Comparison of ENCODE assay signal across 8 cellular contexts in the genomic region with DNA sequence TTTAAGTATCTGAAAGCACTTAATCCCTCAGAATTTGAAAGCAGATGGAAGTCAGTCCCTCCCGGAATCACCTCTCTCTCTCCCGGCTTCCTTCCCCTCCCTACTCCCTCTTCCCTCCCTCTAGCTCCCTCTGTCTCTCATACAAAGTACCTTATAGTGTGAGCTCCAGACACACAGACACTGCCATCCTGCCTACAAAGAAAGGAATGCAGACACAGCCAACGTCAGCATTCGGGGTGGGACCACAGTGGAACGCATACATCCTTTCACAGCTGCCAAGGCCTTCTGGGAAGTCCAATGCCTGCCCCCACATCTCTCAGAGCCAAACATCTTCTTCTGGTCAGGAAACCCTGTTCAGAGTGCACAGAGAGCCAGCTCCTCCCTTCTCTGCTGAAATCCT. TPM values are rescaled to one million over a fixed set of nuclear protein-coding genes. Genes with fewer than 3 reads are reported as not detected.
DNase-seq lines count a peak whose midpoint lies in the region; ATAC-seq and TF ChIP-seq lines count a peak whose summit lies in the region.

No MANE protein-coding gene starts in this region.

- peak; percentile 30 for TF ChIP-seq CTCF in smooth muscle cell (IDR thresholded peaks at IDR 0.05; ENCODE audit: borderline replicate concordance, insufficient read depth, poor library complexity, severe bottlenecking)

- H3K79me2 ChIP-seq in smooth muscle cell (ENCODE audit: low read depth), result peaks cover 26% of the 10 kb centered on the region

- peak; percentile 97 for DNase-seq in ACHN
- DNase-seq in T47D (ENCODE audit: low read depth in 1 of 2, low spot score in 1 of 2), result peak; percentile 38 to 93
- peak; percentile 51 for DNase-seq in inferior parietal cortex (ENCODE audit: extremely low spot score)
- DNase-seq in smooth muscle cell (lab: John Stamatoyannopoulos, UW; ENCODE audit: unreplicated experiment), result peak; percentile 23
- no peak for DNase-seq in MV-4-11 (lab: John Stamatoyannopoulos, UW)

- peaks cover 31% of the 10 kb centered on the region for H3K4me1 ChIP-seq in smooth muscle cell (ENCODE audit: low read depth)

- TF ChIP-seq RAD21 in Ishikawa (IDR thresholded peaks at IDR 0.05; ENCODE audit: low read depth), result peak; percentile 6; the same call in 1 of the 2 replicates

- H3K36me3 ChIP-seq in smooth muscle cell (ENCODE audit: low read depth), result no peaks in the 10 kb centered on the region

- 0% methylated on average over 5 of the region's 5 CpGs for WGBS in smooth muscle cell (ENCODE audit: low lambda C conversion rate)

- in situ Hi-C loops in ACHN (cut with HindIII; ENCODE audit: low pct_ligation_motif_present, low pct_unique_long_range_greater_than_20kb, low sequenced_read_pairs), result no loop called here
- in situ Hi-C loops in T47D (cut with HindIII; ENCODE audit: low pct_unique_long_range_greater_than_20kb, low sequenced_read_pairs), result no loop called here

- H3K27me3 ChIP-seq in smooth muscle cell (ENCODE audit: low read depth), result no peaks in the 10 kb centered on the region

- peaks cover 14% of the 10 kb centered on the region for H4K20me1 ChIP-seq in smooth muscle cell (ENCODE audit: low read depth)

- H3K4me3 ChIP-seq in smooth muscle cell, result no peak overlapping the region

- peak overlapping the region; percentile 73 for H3K4me2 ChIP-seq in smooth muscle cell

- peaks cover 61% of the 10 kb centered on the region for H3F3A ChIP-seq in smooth muscle cell (ENCODE audit: low read depth)

- H2AFZ ChIP-seq in smooth muscle cell (ENCODE audit: low read depth), result no peak overlapping the region

- peak overlapping the region; percentile 76 for H3K9ac ChIP-seq in smooth muscle cell (ENCODE audit: low read depth)

- peak overlapping the region; percentile 90 for H3K27ac ChIP-seq in smooth muscle cell (ENCODE audit: low read depth)

- TF ChIP-seq EP300 in Ishikawa (IDR thresholded peaks at IDR 0.05; ENCODE audit: borderline replicate concordance), result no peak

- ATAC-seq in HG03045 (IDR thresholded peaks at IDR 0.05; ENCODE audit: unreplicated experiment) (no peak), GM18870 (IDR thresholded peaks at IDR 0.05; ENCODE audit: unreplicated experiment) (no peak)

- H3K9me3 ChIP-seq in smooth muscle cell (replicated peaks; ENCODE audit: low read depth), result no peaks in the 10 kb centered on the region

TF ChIP-seq in Ishikawa, 13 proteins besides CTCF, POLR2A, EP300 and RAD21:
- TF ChIP-seq, protein P1, sequence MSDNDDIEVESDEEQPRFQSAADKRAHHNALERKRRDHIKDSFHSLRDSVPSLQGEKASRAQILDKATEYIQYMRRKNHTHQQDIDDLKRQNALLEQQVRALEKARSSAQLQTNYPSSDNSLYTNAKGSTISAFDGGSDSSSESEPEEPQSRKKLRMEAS (IDR thresholded peaks at IDR 0.05), result no peak
- TF ChIP-seq CREB1 (IDR thresholded peaks at IDR 0.05; ENCODE audit: low read depth) (no peak), TCF12 (IDR thresholded peaks at IDR 0.05; ENCODE audit: low read depth) (no peak), EGR1 (IDR thresholded peaks at IDR 0.05) (no peak), TEAD4 (IDR thresholded peaks at IDR 0.05) (0 out of 2 replicates have a peak, but pooled peaks have one; percentile 14), FOXM1 (IDR thresholded peaks at IDR 0.05; ENCODE audit: borderline replicate concordance, low read depth) (no peak), CEBPB (IDR thresholded peaks at IDR 0.05) (no peak)
- TF ChIP-seq, protein P2, sequence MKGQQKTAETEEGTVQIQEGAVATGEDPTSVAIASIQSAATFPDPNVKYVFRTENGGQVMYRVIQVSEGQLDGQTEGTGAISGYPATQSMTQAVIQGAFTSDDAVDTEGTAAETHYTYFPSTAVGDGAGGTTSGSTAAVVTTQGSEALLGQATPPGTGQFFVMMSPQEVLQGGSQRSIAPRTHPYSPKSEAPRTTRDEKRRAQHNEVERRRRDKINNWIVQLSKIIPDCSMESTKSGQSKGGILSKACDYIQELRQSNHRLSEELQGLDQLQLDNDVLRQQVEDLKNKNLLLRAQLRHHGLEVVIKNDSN (IDR thresholded peaks at IDR 0.05), result no peak

RNA-seq across cellular contexts. Expression of a gene that starts 9.3 kb away (rescaled TPM):
- total RNA-seq in smooth muscle cell, result 10.5 and 13.4 TPM in 2 replicates
- 8.6 and 9.7 TPM in 2 replicates for polyA plus RNA-seq in smooth muscle cell

RNA-seq across cellular contexts. Expression of a gene that starts 35.3 kb away (rescaled TPM):
- total RNA-seq in smooth muscle cell, result 41.4 and 53.1 TPM in 2 replicates
- polyA plus RNA-seq in smooth muscle cell, result 36.9 and 39.3 TPM in 2 replicates
